Comparison of ENCODE assay signal across 9 cellular contexts in the genomic region with DNA sequence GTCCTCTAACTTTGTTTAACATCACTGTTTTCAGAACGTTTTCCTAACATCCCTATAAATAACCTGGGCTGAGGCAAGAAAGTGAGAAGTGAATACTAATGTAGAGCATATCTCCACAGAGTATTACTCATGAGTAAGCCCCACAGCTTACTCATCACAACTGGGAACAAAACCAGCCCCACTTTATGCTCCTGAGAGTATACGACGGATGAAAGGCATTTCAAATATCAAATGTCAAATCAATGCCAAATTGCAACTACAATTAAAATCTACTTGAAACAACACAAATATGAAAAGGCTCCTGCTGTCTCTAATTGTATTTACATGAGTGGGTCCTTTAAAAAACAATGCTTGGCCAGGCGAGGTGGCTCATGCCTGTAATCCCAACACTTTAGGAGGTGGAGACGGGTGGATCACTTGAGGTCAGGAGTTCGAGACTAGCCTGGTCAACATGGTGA. TPM values are rescaled to one million over a fixed set of nuclear protein-coding genes. Genes with fewer than 3 reads are reported as not detected.
A peak's percentile ranks its signal among the peaks of the same experiment; 100 is the strongest.
DNase-seq lines count a peak whose midpoint lies in the region; TF ChIP-seq lines count a peak whose summit lies in the region.
"Had no signal": no experiment of that assay in that cellular context is flagged by ENCODE, and none has a peak within 500 bp of the region (broad histone marks: within the 10 kb centered on the region; RNA-seq: fewer than 3 reads in every experiment).

No MANE protein-coding gene starts in this region.

- H3K27me3 ChIP-seq in BJ (ENCODE audit: control insufficient read depth, insufficient read depth, low read length): no peaks in the 10 kb centered on the region

- no peaks in the 10 kb centered on the region for H3K27me3 Mint-ChIP-seq in T-helper 2 cell treated with Interferon-gamma antibody and Interleukin-4, amounts not matched to agents 5 μg/mL and 100 μg/mL, for 36 hours (ENCODE audit: low read depth)

- H3K9me3 Mint-ChIP-seq in T-helper 2 cell treated with Interferon-gamma antibody and Interleukin-4, amounts not matched to agents 5 μg/mL and 100 μg/mL, for 36 hours: no peaks in the 10 kb centered on the region

- no peak overlapping the region for H3K4me2 ChIP-seq in OCI-LY7 (ENCODE audit: low read length)

- H3K4me1 ChIP-seq in mesodermal cell (ENCODE audit: control insufficient read depth, insufficient read depth, low read length, poor library complexity, severe bottlenecking): peaks cover 24% of the 10 kb centered on the region
- no peaks in the 10 kb centered on the region for H3K4me1 ChIP-seq in OCI-LY7 (ENCODE audit: insufficient read depth, low read length, poor library complexity, severe bottlenecking)

- no peaks in the 10 kb centered on the region for H3K36me3 ChIP-seq in BJ (ENCODE audit: control insufficient read depth, insufficient read depth, low read length)
- no peaks in the 10 kb centered on the region for H3K36me3 ChIP-seq in mesodermal cell (ENCODE audit: control insufficient read depth, insufficient read depth, low read length)
- H3K36me3 ChIP-seq in OCI-LY7 (ENCODE audit: insufficient read depth, low read length): no peaks in the 10 kb centered on the region

- peak overlapping the region; percentile 0 for H3K27ac ChIP-seq in mesodermal cell (ENCODE audit: low read depth, low read length, severe bottlenecking)
- no peak overlapping the region for H3K27ac ChIP-seq in OCI-LY7 (ENCODE audit: low read depth, low read length, poor library complexity, severe bottlenecking)

- H3K9me2 ChIP-seq in OCI-LY7 (ENCODE audit: insufficient read depth, low read length): no peaks in the 10 kb centered on the region

- no peaks in the 10 kb centered on the region for H4K20me1 ChIP-seq in OCI-LY7 (ENCODE audit: insufficient read depth, low read length)

- 60 to 76% methylated on average over 1 to 3 of the region's 6 CpGs for WGBS in mesodermal cell (ENCODE audit: insufficient coverage in 2 of 2), 2 experiments

- intact Hi-C loops in OCI-LY7 (cut with micrococcal nuclease; ENCODE audit: unreplicated experiment): no loop called here

- no peaks in the 10 kb centered on the region for H3K4me1 Mint-ChIP-seq in T-helper 2 cell treated with Interferon-gamma antibody and Interleukin-4, amounts not matched to agents 5 μg/mL and 100 μg/mL, for 36 hours (ENCODE audit: low read depth)

- BruUV-seq in OCI-LY7 (replicated peaks; lab: Mats Ljungman, UMichigan): no TSS peak

- H2AFZ ChIP-seq in OCI-LY7 (ENCODE audit: low read length): no peak overlapping the region

- CTCF ChIA-PET in BJ (lab: Yijun Ruan, JAX) (no interaction called here), OCI-LY7 (lab: Charles Lee; ENCODE audit: unreplicated experiment) (no interaction called here)

- H3K4me3 Mint-ChIP-seq in T-helper 2 cell treated with Interferon-gamma antibody and Interleukin-4, amounts not matched to agents 5 μg/mL and 100 μg/mL, for 36 hours: no peak overlapping the region

- H3K4me3 ChIP-seq in BJ (ENCODE audit: low read depth, low read length) (no peak overlapping the region), mesodermal cell (ENCODE audit: extremely low read depth, insufficient read depth, low read length, poor library complexity, severe bottlenecking) (no peak overlapping the region), OCI-LY7 (ENCODE audit: low read depth, low read length, poor library complexity, severe bottlenecking) (no peak overlapping the region)

- H3K9me3 ChIP-seq in mesodermal cell (ENCODE audit: control insufficient read depth, low read length): no peaks in the 10 kb centered on the region
- no peaks in the 10 kb centered on the region for H3K9me3 ChIP-seq in OCI-LY7 (ENCODE audit: low read length)

- no peaks in the 10 kb centered on the region for H3K36me3 Mint-ChIP-seq in T-helper 2 cell treated with Interferon-gamma antibody and Interleukin-4, amounts not matched to agents 5 μg/mL and 100 μg/mL, for 36 hours (ENCODE audit: low read depth)

- DNase-seq in BJ (ENCODE audit: low read depth): peak; percentile 87
- DNase-seq in NCI-H1436 (lab: John Stamatoyannopoulos, UW): peak; percentile 47
- DNase-seq in brain pericyte (ENCODE audit: low read depth, low spot score): peak; percentile 55
- DNase-seq in activated T-cell treated with anti-CD3 and anti-CD28 coated beads for 4 hours: no peak
- no peak for DNase-seq in T-helper 2 cell treated with Interferon-gamma antibody and Interleukin-4, amounts not matched to agents 5 μg/mL and 100 μg/mL, for 36 hours (ENCODE audit: low spot score)
- no peak for DNase-seq in NK-92 (lab: John Stamatoyannopoulos, UW; ENCODE audit: unreplicated experiment)
- no peak for DNase-seq in OCI-LY7 (ENCODE audit: low spot score)
- DNase-seq: NK-92 treated with Interleukin-12 subunit alpha and Interleukin-12 subunit beta, amount 100 ng/mL, for 24 hours had no signal

- POLR2A ChIA-PET in BJ (lab: Charles Lee) (no interaction called here), OCI-LY7 (lab: Charles Lee) (no interaction called here)

- H3K27ac Mint-ChIP-seq in T-helper 2 cell treated with Interferon-gamma antibody and Interleukin-4, amounts not matched to agents 5 μg/mL and 100 μg/mL, for 36 hours: no peak overlapping the region

- TF ChIP-seq CTCF in BJ (IDR thresholded peaks at IDR 0.05; ENCODE audit: insufficient read depth, low read depth, low read length): no peak
- TF ChIP-seq CTCF in OCI-LY7 (conservative IDR thresholded peaks at IDR 0.05; ENCODE audit: low read length): no peak

- H3K79me2 ChIP-seq in OCI-LY7 (ENCODE audit: insufficient read depth, low read depth, low read length): no peaks in the 10 kb centered on the region

RNA-seq across cellular contexts. Expression of gene SH3RF1, which starts 41.2 kb away (rescaled TPM):
- polyA plus RNA-seq in BJ (2011; rRNA removed): 20.0 and 38.8 TPM in 2 replicates
- 82.0 and 103 TPM in 2 replicates for polyA minus RNA-seq in BJ (2011; rRNA and poly(A)+ RNA removed)
- polyA plus RNA-seq in mesodermal cell (2013, experiment 1 of 2): 15.4 TPM
- polyA plus RNA-seq in mesodermal cell (2013, experiment 2 of 2): 12.3 TPM
- not detected in 2 replicates for total RNA-seq in OCI-LY7 (2014; rRNA removed; shearing (Covaris generic))
- total RNA-seq in OCI-LY7 (2022): not detected in 2 replicates

Comparison
In these comparisons a context has a peak if more than half of its experiments do, and no peak if none do; other contexts are left out.
1. DNase-seq: peak in BJ (single experiment), NCI-H1436 (single experiment) and brain pericyte (single experiment); none in activated T-cell treated with anti-CD3 and anti-CD28 coated beads for 4 hours (single experiment), T-helper 2 cell treated with Interferon-gamma antibody and Interleukin-4, amounts not matched to agents 5 μg/mL and 100 μg/mL, for 36 hours (single experiment), NK-92 (single experiment) and OCI-LY7 (single experiment).